Comparison of ENCODE assay signal across 15 cellular contexts in the genomic region with DNA sequence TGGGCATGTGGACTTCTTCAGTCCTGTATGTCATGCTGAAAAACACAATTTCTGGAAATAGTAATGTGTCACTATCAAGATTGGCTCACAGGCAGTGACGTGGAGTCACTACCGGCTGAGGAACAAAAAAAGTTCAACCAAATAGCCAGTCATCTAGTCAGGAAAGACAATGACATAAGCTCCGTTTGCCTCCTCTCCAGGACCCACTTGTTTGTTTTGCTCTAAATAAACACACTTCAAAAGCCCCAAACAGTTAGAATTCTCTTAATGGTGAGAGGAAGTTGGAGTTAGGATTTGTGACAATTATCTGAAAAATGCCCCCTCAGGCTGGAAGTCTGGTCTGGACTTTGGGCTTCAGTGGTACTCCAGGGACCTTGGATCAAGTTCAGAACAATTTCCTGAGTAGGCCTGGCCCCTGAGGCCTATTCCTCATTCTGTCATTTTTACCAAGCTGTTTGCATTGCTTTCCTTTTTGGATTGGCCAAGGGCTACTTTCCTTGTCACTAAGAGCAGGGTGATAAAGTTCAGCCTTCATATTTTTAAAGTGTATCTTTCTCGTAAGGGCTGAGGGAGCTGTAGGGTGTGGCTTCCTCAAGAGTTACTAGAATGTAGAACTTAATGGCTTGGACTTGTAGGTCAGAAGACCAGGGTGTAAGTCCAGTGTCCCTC.
DNase-seq lines count a peak whose midpoint lies in the region; ATAC-seq and TF ChIP-seq lines count a peak whose summit lies in the region.
"Had no signal": no experiment of that assay in that cellular context is flagged by ENCODE, and none has a peak within 500 bp of the region (broad histone marks: within the 10 kb centered on the region; RNA-seq: fewer than 3 reads in every experiment).

No MANE protein-coding gene starts in this region.

- peak overlapping the region; percentile 82 for H3K27ac Mint-ChIP-seq in osteocyte (ENCODE audit: unreplicated experiment)
- H3K27ac Mint-ChIP-seq: activated naive CD4-positive, alpha-beta T cell treated with anti-CD3 and anti-CD28 coated beads, Interleukin-2, amount 50 U/mL, for 24 hours; CD4-positive, alpha-beta T cell had no signal

- no peaks in the 10 kb centered on the region for H3K27me3 ChIP-seq in adrenal gland
- H3K27me3 ChIP-seq in heart right ventricle: no peaks in the 10 kb centered on the region
- H3K27me3 ChIP-seq: dorsolateral prefrontal cortex had no signal

- no peaks in the 10 kb centered on the region for H3K4me1 ChIP-seq in adrenal gland (replicated peaks in 1 of 2)
- peaks cover 0 to 28% (median 7%) of the 10 kb centered on the region in 9 donors for H3K4me1 ChIP-seq in heart right ventricle

- WGBS in adrenal gland, 4 donors: 53 to 60% (median 58%) methylated on average over 4 of the region's 4 CpGs
- WGBS in heart right ventricle, 2 donors: 38 to 48% methylated on average over 4 of the region's 4 CpGs

- peak; percentile 51 to 88 (median 81) for ATAC-seq in heart right ventricle
- ATAC-seq in activated CD4-positive, CD25-positive, alpha-beta regulatory T cell treated with anti-CD3 and anti-CD28 coated beads, Interleukin-2, amount 50 U/mL, for 24 hours: no peak
- no peak for ATAC-seq in HG02970 (IDR thresholded peaks at IDR 0.05; ENCODE audit: low FRiP score, unreplicated experiment)
- ATAC-seq in HG03342 (IDR thresholded peaks at IDR 0.05; ENCODE audit: unreplicated experiment): no peak

- DNase-seq in EH (ENCODE audit: low read depth) (peak; percentile 81), adrenal gland (peak in 1 of 7 donors; percentile 21), heart right ventricle (peak in 1 of 2 donors; percentile 34), osteocyte (ENCODE audit: extremely low spot score, unreplicated experiment) (no peak), GM10248 (ENCODE audit: extremely low spot score) (no peak)
- DNase-seq: CD4-positive, alpha-beta T cell; dorsolateral prefrontal cortex; glutamatergic neuron; mesendoderm; NCI-H226; RPMI8226 had no signal

- peaks cover 7% of the 10 kb centered on the region for H3K9me3 Mint-ChIP-seq in osteocyte (ENCODE audit: unreplicated experiment)
- H3K9me3 Mint-ChIP-seq: activated naive CD4-positive, alpha-beta T cell treated with anti-CD3 and anti-CD28 coated beads, Interleukin-2, amount 50 U/mL, for 24 hours; CD4-positive, alpha-beta T cell had no signal

- no peak for TF ChIP-seq POLR2A in adrenal gland (IDR thresholded peaks at IDR 0.05)

- CTCF ChIA-PET in GM10248 (lab: Yijun Ruan, JAX): interaction anchor here (1.1 to 1.3 kb wide), 2 partner anchors 19 to 312 kb away, joined by 3 to 5 read pairs; no protein-coding TSS in a partner anchor

- POLR2A ChIA-PET in GM10248 (lab: Yijun Ruan, JAX): no interaction called here

- H3K4me3 ChIP-seq in adrenal gland (no peak overlapping the region), heart right ventricle (no peak overlapping the region)
- H3K4me3 ChIP-seq: dorsolateral prefrontal cortex had no signal

- H3K9me3 ChIP-seq in adrenal gland (replicated peaks in 1 of 3): no peaks in the 10 kb centered on the region
- peaks cover 0 to 15% (median 0%) of the 10 kb centered on the region in 11 donors for H3K9me3 ChIP-seq in heart right ventricle

- no peaks in the 10 kb centered on the region for H3K36me3 Mint-ChIP-seq in osteocyte (ENCODE audit: unreplicated experiment)
- H3K36me3 Mint-ChIP-seq: activated naive CD4-positive, alpha-beta T cell treated with anti-CD3 and anti-CD28 coated beads, Interleukin-2, amount 50 U/mL, for 24 hours had no signal

- H3K4me1 Mint-ChIP-seq in osteocyte (ENCODE audit: unreplicated experiment): peaks cover 30% of the 10 kb centered on the region

- no peaks in the 10 kb centered on the region for H3K36me3 ChIP-seq in adrenal gland (replicated peaks in 1 of 2)
- no peaks in the 10 kb centered on the region for H3K36me3 ChIP-seq in heart right ventricle

- H3K27me3 Mint-ChIP-seq in osteocyte (ENCODE audit: unreplicated experiment): no peaks in the 10 kb centered on the region
- H3K27me3 Mint-ChIP-seq: activated naive CD4-positive, alpha-beta T cell treated with anti-CD3 and anti-CD28 coated beads, Interleukin-2, amount 50 U/mL, for 24 hours; CD4-positive, alpha-beta T cell had no signal

- no peak overlapping the region for H3K4me3 Mint-ChIP-seq in osteocyte (ENCODE audit: unreplicated experiment)
- H3K4me3 Mint-ChIP-seq: activated naive CD4-positive, alpha-beta T cell treated with anti-CD3 and anti-CD28 coated beads, Interleukin-2, amount 50 U/mL, for 24 hours; CD4-positive, alpha-beta T cell had no signal

- H3K27ac ChIP-seq in adrenal gland: peak overlapping the region in 3 of 5 donors; percentile 24 to 64 (median 49)
- H3K27ac ChIP-seq in heart right ventricle: peak overlapping the region; percentile 12 to 79 (median 57)

- TF ChIP-seq CTCF in adrenal gland (IDR thresholded peaks at IDR 0.05) (no peak), heart right ventricle (IDR thresholded peaks at IDR 0.05) (no peak), osteocyte (IDR thresholded peaks at IDR 0.05) (no peak), GM10248 (IDR thresholded peaks at IDR 0.05; ENCODE audit: control extremely low read depth, extremely low read depth, low read depth, missing control alignments) (no peak)

- intact Hi-C loops in adrenal gland (cut with DNase I) (no loop called here), heart right ventricle (cut with DNase I) (no loop called here)

Comparison
In these comparisons a context has a peak if more than half of its experiments do, and no peak if none do; other contexts are left out.
1. ATAC-seq: peak in heart right ventricle (8 of 8); none in activated CD4-positive, CD25-positive, alpha-beta regulatory T cell treated with anti-CD3 and anti-CD28 coated beads, Interleukin-2, amount 50 U/mL, for 24 hours (0 of 2), HG02970 (single experiment) and HG03342 (single experiment).